In genomic region chr6:145468534-145468933, GRCh38 we compare ENCODE assay signal across 26 cellular contexts.
"Had no signal": no experiment of that assay in that cellular context is flagged by ENCODE, and none has a peak within 500 bp of the region (broad histone marks: within the 10 kb centered on the region; RNA-seq: fewer than 3 reads in every experiment).

No MANE protein-coding gene starts in this region.

- DNase-seq: colonic mucosa; cortex of kidney; dermis blood vessel endothelial cell; dorsolateral prefrontal cortex; effector CD4-positive, alpha-beta T cell; effector CD8-positive, alpha-beta T cell; effector memory CD4-positive, alpha-beta T cell; effector memory CD8-positive, alpha-beta T cell; endodermal cell; erythroblast; esophagus squamous epithelium; foreskin fibroblast; foreskin keratinocyte; gastrocnemius medialis; glutamatergic neuron; head of caudate nucleus; heart left ventricle; heart right ventricle had no signal

- ATAC-seq: effector memory CD8-positive, alpha-beta T cell; esophagus mucosa; foreskin keratinocyte; gastrocnemius medialis; gastroesophageal sphincter; heart left ventricle; heart right ventricle had no signal

- H3K4me3 ChIP-seq: colonic mucosa, coronary artery, dorsolateral prefrontal cortex, esophagus muscularis mucosa, esophagus squamous epithelium, gastrocnemius medialis, gastroesophageal sphincter, heart left ventricle, heart right ventricle had no signal

- H3K27me3 ChIP-seq: colonic mucosa, dorsolateral prefrontal cortex, esophagus muscularis mucosa, esophagus squamous epithelium, foreskin keratinocyte, gastrocnemius medialis, gastroesophageal sphincter, heart left ventricle, heart right ventricle had no signal

- H3K4me1 ChIP-seq: colonic mucosa, esophagus muscularis mucosa, esophagus squamous epithelium, foreskin keratinocyte, gastrocnemius medialis, gastroesophageal sphincter, heart left ventricle, heart right ventricle had no signal

- FAIRE-seq: colon, endometrium, endothelial cell of umbilical vein had no signal

- H3K27ac ChIP-seq: colonic mucosa, coronary artery, dorsolateral prefrontal cortex, epithelial cell of prostate, esophagus muscularis mucosa, esophagus squamous epithelium, foreskin keratinocyte, gastrocnemius medialis, gastroesophageal sphincter, heart left ventricle, heart right ventricle had no signal

- H3K9me3 ChIP-seq: colonic mucosa, esophagus squamous epithelium had no signal

- H3K36me3 ChIP-seq: colonic mucosa, esophagus muscularis mucosa, esophagus squamous epithelium, gastrocnemius medialis, gastroesophageal sphincter, heart left ventricle, heart right ventricle had no signal
